In genomic region chr15:74099963-74100733, GRCh38 we compare ENCODE assay signal across 8 cellular contexts. TPM values are rescaled to one million over a fixed set of nuclear protein-coding genes. Genes with fewer than 3 reads are reported as not detected.
DNase-seq lines count a peak whose midpoint lies in the region; ATAC-seq and TF ChIP-seq lines count a peak whose summit lies in the region.
"Not testable (repeated sequence)": the region's sequence is repeated elsewhere in the genome, so short reads cannot be mapped to it uniquely, and the experiment has no call there.

No MANE protein-coding gene starts in this region.

- H3K27ac ChIP-seq in ectodermal cell (ENCODE audit: insufficient read depth, low read depth, low read length, poor library complexity, severe bottlenecking); testis: not testable (repeated sequence)

- H3K9me3 ChIP-seq in ectodermal cell (ENCODE audit: control insufficient read depth, low read length); testis: not testable (repeated sequence)

- H3K4me3 ChIP-seq in ectodermal cell (ENCODE audit: insufficient read depth, low read depth, low read length) (peak overlapping the region; percentile 35), testis (peak overlapping the region; percentile 34 to 51)

- TF ChIP-seq POLR2A in testis (IDR thresholded peaks at IDR 0.05), result not testable (repeated sequence)

- DNase-seq in GM10266 (ENCODE audit: extremely low spot score) (peak; percentile 70), NAMALWA (ENCODE audit: low spot score) (peak; percentile 47), islet precursor cell (peak; percentile 95), retina (peak; percentile 98), testis (peak; percentile 94)
- peak; percentile 93 for DNase-seq in activated CD8-positive, alpha-beta memory T cell treated with anti-CD3 and anti-CD28 coated beads, Interleukin-2, amount 50 U/mL, for 48 hours

- not testable (repeated sequence) for H3K36me3 ChIP-seq in ectodermal cell (ENCODE audit: control insufficient read depth, insufficient read depth, low read length); testis (ENCODE audit: low read depth, missing control alignments)

- peak; percentile 74 for ATAC-seq in HG02571 (IDR thresholded peaks at IDR 0.05; ENCODE audit: unreplicated experiment)

- TF ChIP-seq CTCF in GM10266 (IDR thresholded peaks at IDR 0.05; ENCODE audit: control insufficient read depth, insufficient read depth, low read depth, missing control alignments), result not testable (repeated sequence)
- TF ChIP-seq CTCF in testis (IDR thresholded peaks at IDR 0.05), result peak in 1 of 3 experiments; percentile 14

- intact Hi-C loops in testis (cut with DNase I; ENCODE audit: low total_unique reads), result not testable (repeated sequence)

- WGBS in ectodermal cell, 2 experiments, result 15 to 23% methylated on average over 26 to 27 of the region's 45 CpGs
- 0 to 3% methylated on average over 12 to 24 of the region's 45 CpGs for WGBS in testis, 2 donors

- not testable (repeated sequence) for H3K27me3 ChIP-seq in ectodermal cell (ENCODE audit: control insufficient read depth, insufficient read depth, low read length, poor library complexity, severe bottlenecking); testis

- H3K4me1 ChIP-seq in ectodermal cell (ENCODE audit: control insufficient read depth, insufficient read depth, low read length); testis: not testable (repeated sequence)

RNA-seq across cellular contexts. Expression of gene GOLGA6A, which starts 17.8 kb away (rescaled TPM):
- polyA plus RNA-seq in ectodermal cell (2013, experiment 1 of 4), result 0.44 TPM
- polyA plus RNA-seq in ectodermal cell (2013, experiment 2 of 4), result not detected
- not detected for polyA plus RNA-seq in ectodermal cell (2013, experiment 3 of 4)
- 0.12 TPM for polyA plus RNA-seq in ectodermal cell (2013, experiment 4 of 4)
- 10 to 100 TPM; 32.4 to 42.4 TPM for total RNA-seq in testis
- 24.6 TPM for polyA plus RNA-seq in testis (ENCODE audit: insufficient read depth, low read depth, low replicate concordance)

RNA-seq across cellular contexts. Expression of gene ISLR2, which starts 30.2 kb away (rescaled TPM):
- polyA plus RNA-seq in ectodermal cell (2013, experiment 1 of 4), result 1.5 TPM
- polyA plus RNA-seq in ectodermal cell (2013, experiment 2 of 4), result 1.3 TPM
- 0.59 TPM for polyA plus RNA-seq in ectodermal cell (2013, experiment 3 of 4)
- polyA plus RNA-seq in ectodermal cell (2013, experiment 4 of 4), result 0.89 TPM
- 10 to 100 TPM; 12.8 to 17.7 TPM for total RNA-seq in testis
- polyA plus RNA-seq in testis (ENCODE audit: insufficient read depth, low read depth, low replicate concordance), result 26.1 TPM

Comparison
In these comparisons a context has a peak if more than half of its experiments do, and no peak if none do; other contexts are left out.
1. DNase-seq: peak in every context shown above with its lines; median percentile 98 in retina; 95 in islet precursor cell; 94 in testis; 93 in activated CD8-positive, alpha-beta memory T cell treated with anti-CD3 and anti-CD28 coated beads, Interleukin-2, amount 50 U/mL, for 48 hours; 70 in GM10266; 47 in NAMALWA.